Comparison of ENCODE assay signal across 8 cellular contexts in genomic region chr12:53220857-53221202, GRCh38. TPM values are rescaled to one million over a fixed set of nuclear protein-coding genes. Genes with fewer than 3 reads are reported as not detected.
DNase-seq lines count a peak whose midpoint lies in the region; ATAC-seq and TF ChIP-seq lines count a peak whose summit lies in the region.

No MANE protein-coding gene starts in this region.

- no peak for TF ChIP-seq CTCF in choroid plexus epithelial cell (conservative IDR thresholded peaks at IDR 0.05; ENCODE audit: low read depth, low read length)

- no peaks in the 10 kb centered on the region for H3K27me3 Mint-ChIP-seq in activated CD4-positive, alpha-beta T cell treated with anti-CD3 and anti-CD28 coated beads for 36 hours

- DNase-seq in 8988T (peak; percentile 99), NCI-H510A (lab: John Stamatoyannopoulos, UW) (peak; percentile 91), choroid plexus epithelial cell (ENCODE audit: low read depth) (peak; percentile 97), kidney tubule cell (ENCODE audit: low spot score) (peak; percentile 95)
- DNase-seq in activated CD4-positive, alpha-beta T cell treated with anti-CD3 and anti-CD28 coated beads for 36 hours = peak; percentile 93
- peak; percentile 62 to 72 for DNase-seq in stimulated activated CD4-positive, alpha-beta T cell treated with anti-CD3 and anti-CD28 coated beads, Interleukin-15, amount 100 ng/mL, for 1 hour (ENCODE audit: low read depth in 1 of 2, low spot score in 1 of 2)

- CTCF ChIA-PET in activated CD4-positive, alpha-beta T cell treated with anti-CD3 and anti-CD28 coated beads for 36 hours (lab: Charles Lee) = interaction anchor here (1.0 to 10.7 kb wide), 5 partner anchors 9 to 70 kb away, joined by 5 to 173 read pairs (median 8); partner anchors contain the start of genes ESPL1, MYG1 and PFDN5

- peak overlapping the region; percentile 83 for H3K4me3 Mint-ChIP-seq in activated CD4-positive, alpha-beta T cell treated with anti-CD3 and anti-CD28 coated beads for 36 hours

- H3K36me3 Mint-ChIP-seq in activated CD4-positive, alpha-beta T cell treated with anti-CD3 and anti-CD28 coated beads for 36 hours (ENCODE audit: low read depth) = no peaks in the 10 kb centered on the region

- peaks cover 78% of the 10 kb centered on the region for H3K4me1 Mint-ChIP-seq in activated CD4-positive, alpha-beta T cell treated with anti-CD3 and anti-CD28 coated beads for 36 hours

- peak; percentile 39 for ATAC-seq in GM18520 (IDR thresholded peaks at IDR 0.05; ENCODE audit: unreplicated experiment)
- ATAC-seq in HG03097 (IDR thresholded peaks at IDR 0.05; ENCODE audit: low FRiP score, unreplicated experiment) = peak; percentile 53
- ATAC-seq in activated CD4-positive, alpha-beta T cell treated with anti-CD3 and anti-CD28 coated beads for 36 hours = peak; percentile 57

- H3K27ac Mint-ChIP-seq in activated CD4-positive, alpha-beta T cell treated with anti-CD3 and anti-CD28 coated beads for 36 hours = peak overlapping the region; percentile 87

- POLR2A ChIA-PET in activated CD4-positive, alpha-beta T cell treated with anti-CD3 and anti-CD28 coated beads for 36 hours (lab: Charles Lee) = interaction anchor here (0.5 to 1.7 kb wide), 5 partner anchors 16 to 117 kb away, joined by 3 to 6 read pairs (median 3); partner anchors contain the start of genes MYG1 and PFDN5

- peak overlapping the region; percentile 81 for H3K4me3 ChIP-seq in choroid plexus epithelial cell (ENCODE audit: low read depth, low read length)

- no peaks in the 10 kb centered on the region for H3K9me3 Mint-ChIP-seq in activated CD4-positive, alpha-beta T cell treated with anti-CD3 and anti-CD28 coated beads for 36 hours (ENCODE audit: low read depth)

- intact Hi-C loops in activated CD4-positive, alpha-beta T cell treated with anti-CD3 and anti-CD28 coated beads for 36 hours (cut with DNase I, micrococcal nuclease) = loop anchor here (1.0 to 2.0 kb wide), 14 partner anchors 11 to 280 kb away; partner anchors contain the start of genes ESPL1 (in 2 of the 2), PFDN5 (in 2 of the 2), RARG (in 2 of the 2) and AAAS (in 1 of the 2)

RNA-seq across cellular contexts. Expression of gene RARG, which starts 11.2 kb away (rescaled TPM):
- 10 to 100 TPM; 20.0 to 21.6 TPM for total RNA-seq in activated CD4-positive, alpha-beta T cell treated with anti-CD3 and anti-CD28 coated beads for 36 hours

RNA-seq across cellular contexts. Expression of gene ITGB7, which starts 13.8 kb away (rescaled TPM):
- total RNA-seq in activated CD4-positive, alpha-beta T cell treated with anti-CD3 and anti-CD28 coated beads for 36 hours = 10 to 100 TPM; 73.0 to 77.6 TPM

RNA-seq across cellular contexts. Expression of gene CSAD, which starts 40.1 kb away (rescaled TPM):
- 10 to 100 TPM; 20.0 to 23.1 TPM for total RNA-seq in activated CD4-positive, alpha-beta T cell treated with anti-CD3 and anti-CD28 coated beads for 36 hours

RNA-seq across cellular contexts. Expression of gene ZNF740, which starts 40.3 kb away (rescaled TPM):
- total RNA-seq in activated CD4-positive, alpha-beta T cell treated with anti-CD3 and anti-CD28 coated beads for 36 hours = 10 to 100 TPM; 34.9 to 40.2 TPM

RNA-seq across cellular contexts. Expression of gene ESPL1, which starts 47.3 kb away (rescaled TPM):
- 10 to 100 TPM; 60.8 to 66.9 TPM for total RNA-seq in activated CD4-positive, alpha-beta T cell treated with anti-CD3 and anti-CD28 coated beads for 36 hours

Comparison
In these comparisons a context has a peak if more than half of its experiments do, and no peak if none do; other contexts are left out.
1. Peak in every context shown above with its lines: DNase-seq, ATAC-seq and H3K4me3 ChIP-seq.